1 cellular context compared by ENCODE assay signal in genomic region chr12:50111693-50112455, GRCh38.
TF ChIP-seq lines count a peak whose summit lies in the region.

Gene COX14, plus strand, starts transcription at chr12:50112236. Its CDS starts 7,808 bp downstream, at chr12:50120044.

TF ChIP-seq in HepG2, 621 proteins besides CTCF, POLR2A, EP300 and RAD21 (continued from another document and continues in another):
- TF ChIP-seq ZNF276 (CRISPR knock-in tag; IDR thresholded peaks at IDR 0.05; ENCODE audit: low read depth) (peak; percentile 83; the same call in 1 of the 2 replicates), ATF7 (IDR thresholded peaks at IDR 0.05) (no peak), ATF7 (CRISPR knock-in tag; IDR thresholded peaks at IDR 0.05) (0 out of 2 replicates have a peak, but pooled peaks have one; percentile 27), IRF2 (CRISPR knock-in tag; IDR thresholded peaks at IDR 0.05) (peak; percentile 74), ZNF12 (CRISPR knock-in tag; IDR thresholded peaks at IDR 0.05) (peak; percentile 73), ZNF615 (CRISPR knock-in tag; IDR thresholded peaks at IDR 0.05; ENCODE audit: borderline replicate concordance) (no peak), EED (CRISPR knock-in tag; IDR thresholded peaks at IDR 0.05) (peak; percentile 91), ZNF275 (CRISPR knock-in tag; IDR thresholded peaks at IDR 0.05; ENCODE audit: borderline replicate concordance) (no peak), HNRNPLL (IDR thresholded peaks at IDR 0.05; ENCODE audit: low read depth, low read length, poor library complexity, severe bottlenecking) (peak; percentile 99), SRSF1 (optimal IDR thresholded peaks at IDR 0.05; ENCODE audit: low read depth, low read length) (no peak), ZNF382 (CRISPR knock-in tag; IDR thresholded peaks at IDR 0.05; ENCODE audit: borderline replicate concordance) (no peak), HOXA9 (CRISPR knock-in tag; IDR thresholded peaks at IDR 0.05; ENCODE audit: borderline replicate concordance) (no peak), ZNF274 (CRISPR knock-in tag; IDR thresholded peaks at IDR 0.05) (peak; percentile 88), HNF4G (IDR thresholded peaks at IDR 0.05; ENCODE audit: borderline replicate concordance, low read depth, low read length) (no peak), HNF4G (CRISPR knock-in tag; IDR thresholded peaks at IDR 0.05; ENCODE audit: borderline replicate concordance, low read depth) (peak; percentile 55; the same call in 1 of the 2 replicates), ERF (CRISPR knock-in tag; IDR thresholded peaks at IDR 0.05) (peak; percentile 31; the same call in 1 of the 2 replicates), ZKSCAN8 (CRISPR knock-in tag; IDR thresholded peaks at IDR 0.05; ENCODE audit: borderline replicate concordance) (0 out of 2 replicates have a peak, but pooled peaks have one; percentile 15), CCDC6 (CRISPR knock-in tag; IDR thresholded peaks at IDR 0.05) (peak; percentile 50; the same call in 1 of the 2 replicates), HNRNPK (IDR thresholded peaks at IDR 0.05; ENCODE audit: low read depth, low read length, poor library complexity, severe bottlenecking) (no peak), ZNF160 (CRISPR knock-in tag; IDR thresholded peaks at IDR 0.05) (peak; percentile 65; the same call in 1 of the 2 replicates), RORA (CRISPR knock-in tag; IDR thresholded peaks at IDR 0.05) (no peak), ZBTB38 (CRISPR knock-in tag; IDR thresholded peaks at IDR 0.05) (peak; percentile 92), ZNF10 (CRISPR knock-in tag; IDR thresholded peaks at IDR 0.05; ENCODE audit: borderline replicate concordance, low read depth) (no peak), YEATS4 (CRISPR knock-in tag; IDR thresholded peaks at IDR 0.05; ENCODE audit: borderline replicate concordance) (no peak; the same call in 1 of the 2 replicates), TCF7 (IDR thresholded peaks at IDR 0.05; ENCODE audit: low read depth) (no peak), EEA1 (CRISPR knock-in tag; IDR thresholded peaks at IDR 0.05; ENCODE audit: borderline replicate concordance) (no peak), ARNT2 (CRISPR knock-in tag; IDR thresholded peaks at IDR 0.05; ENCODE audit: low read depth) (peak; percentile 50), ZNF629 (CRISPR knock-in tag; conservative IDR thresholded peaks at IDR 0.05) (no peak), U2AF1 (optimal IDR thresholded peaks at IDR 0.05; ENCODE audit: low read depth, low read length) (no peak), SMAD1 (CRISPR knock-in tag; IDR thresholded peaks at IDR 0.05; ENCODE audit: borderline replicate concordance, low read depth) (peak; percentile 69; the same call in 1 of the 2 replicates), CENPT (CRISPR knock-in tag; IDR thresholded peaks at IDR 0.05; ENCODE audit: low read depth) (no peak), ZUFSP (CRISPR knock-in tag; IDR thresholded peaks at IDR 0.05; ENCODE audit: borderline replicate concordance) (no peak), ATF1 (CRISPR knock-in tag; IDR thresholded peaks at IDR 0.05) (peak; percentile 98), ZNF552 (CRISPR knock-in tag; IDR thresholded peaks at IDR 0.05; ENCODE audit: borderline replicate concordance) (no peak), ZBTB33 (CRISPR knock-in tag; IDR thresholded peaks at IDR 0.05) (no peak), ZSCAN30 (CRISPR knock-in tag; IDR thresholded peaks at IDR 0.05) (no peak), IKZF4 (CRISPR knock-in tag; IDR thresholded peaks at IDR 0.05; ENCODE audit: borderline replicate concordance, low read depth, not compliant biosample characterization) (peak; percentile 47), TGIF2 (CRISPR knock-in tag; IDR thresholded peaks at IDR 0.05) (peak; percentile 88), ZNF724P (CRISPR knock-in tag; IDR thresholded peaks at IDR 0.05; ENCODE audit: borderline replicate concordance) (peak; percentile 59; the same call in 1 of the 2 replicates)
- TF ChIP-seq, protein P1, sequence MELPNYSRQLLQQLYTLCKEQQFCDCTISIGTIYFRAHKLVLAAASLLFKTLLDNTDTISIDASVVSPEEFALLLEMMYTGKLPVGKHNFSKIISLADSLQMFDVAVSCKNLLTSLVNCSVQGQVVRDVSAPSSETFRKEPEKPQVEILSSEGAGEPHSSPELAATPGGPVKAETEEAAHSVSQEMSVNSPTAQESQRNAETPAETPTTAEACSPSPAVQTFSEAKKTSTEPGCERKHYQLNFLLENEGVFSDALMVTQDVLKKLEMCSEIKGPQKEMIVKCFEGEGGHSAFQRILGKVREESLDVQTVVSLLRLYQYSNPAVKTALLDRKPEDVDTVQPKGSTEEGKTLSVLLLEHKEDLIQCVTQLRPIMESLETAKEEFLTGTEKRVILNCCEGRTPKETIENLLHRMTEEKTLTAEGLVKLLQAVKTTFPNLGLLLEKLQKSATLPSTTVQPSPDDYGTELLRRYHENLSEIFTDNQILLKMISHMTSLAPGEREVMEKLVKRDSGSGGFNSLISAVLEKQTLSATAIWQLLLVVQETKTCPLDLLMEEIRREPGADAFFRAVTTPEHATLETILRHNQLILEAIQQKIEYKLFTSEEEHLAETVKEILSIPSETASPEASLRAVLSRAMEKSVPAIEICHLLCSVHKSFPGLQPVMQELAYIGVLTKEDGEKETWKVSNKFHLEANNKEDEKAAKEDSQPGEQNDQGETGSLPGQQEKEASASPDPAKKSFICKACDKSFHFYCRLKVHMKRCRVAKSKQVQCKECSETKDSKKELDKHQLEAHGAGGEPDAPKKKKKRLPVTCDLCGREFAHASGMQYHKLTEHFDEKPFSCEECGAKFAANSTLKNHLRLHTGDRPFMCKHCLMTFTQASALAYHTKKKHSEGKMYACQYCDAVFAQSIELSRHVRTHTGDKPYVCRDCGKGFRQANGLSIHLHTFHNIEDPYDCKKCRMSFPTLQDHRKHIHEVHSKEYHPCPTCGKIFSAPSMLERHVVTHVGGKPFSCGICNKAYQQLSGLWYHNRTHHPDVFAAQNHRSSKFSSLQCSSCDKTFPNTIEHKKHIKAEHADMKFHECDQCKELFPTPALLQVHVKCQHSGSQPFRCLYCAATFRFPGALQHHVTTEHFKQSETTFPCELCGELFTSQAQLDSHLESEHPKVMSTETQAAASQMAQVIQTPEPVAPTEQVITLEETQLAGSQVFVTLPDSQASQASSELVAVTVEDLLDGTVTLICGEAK (IDR thresholded peaks at IDR 0.05): peak; percentile 26; the same call in 1 of the 2 replicates
- TF ChIP-seq, protein P1 (CRISPR knock-in tag; IDR thresholded peaks at IDR 0.05): 0 out of 2 replicates have a peak, but pooled peaks have one; percentile 19
- TF ChIP-seq, protein P2, sequence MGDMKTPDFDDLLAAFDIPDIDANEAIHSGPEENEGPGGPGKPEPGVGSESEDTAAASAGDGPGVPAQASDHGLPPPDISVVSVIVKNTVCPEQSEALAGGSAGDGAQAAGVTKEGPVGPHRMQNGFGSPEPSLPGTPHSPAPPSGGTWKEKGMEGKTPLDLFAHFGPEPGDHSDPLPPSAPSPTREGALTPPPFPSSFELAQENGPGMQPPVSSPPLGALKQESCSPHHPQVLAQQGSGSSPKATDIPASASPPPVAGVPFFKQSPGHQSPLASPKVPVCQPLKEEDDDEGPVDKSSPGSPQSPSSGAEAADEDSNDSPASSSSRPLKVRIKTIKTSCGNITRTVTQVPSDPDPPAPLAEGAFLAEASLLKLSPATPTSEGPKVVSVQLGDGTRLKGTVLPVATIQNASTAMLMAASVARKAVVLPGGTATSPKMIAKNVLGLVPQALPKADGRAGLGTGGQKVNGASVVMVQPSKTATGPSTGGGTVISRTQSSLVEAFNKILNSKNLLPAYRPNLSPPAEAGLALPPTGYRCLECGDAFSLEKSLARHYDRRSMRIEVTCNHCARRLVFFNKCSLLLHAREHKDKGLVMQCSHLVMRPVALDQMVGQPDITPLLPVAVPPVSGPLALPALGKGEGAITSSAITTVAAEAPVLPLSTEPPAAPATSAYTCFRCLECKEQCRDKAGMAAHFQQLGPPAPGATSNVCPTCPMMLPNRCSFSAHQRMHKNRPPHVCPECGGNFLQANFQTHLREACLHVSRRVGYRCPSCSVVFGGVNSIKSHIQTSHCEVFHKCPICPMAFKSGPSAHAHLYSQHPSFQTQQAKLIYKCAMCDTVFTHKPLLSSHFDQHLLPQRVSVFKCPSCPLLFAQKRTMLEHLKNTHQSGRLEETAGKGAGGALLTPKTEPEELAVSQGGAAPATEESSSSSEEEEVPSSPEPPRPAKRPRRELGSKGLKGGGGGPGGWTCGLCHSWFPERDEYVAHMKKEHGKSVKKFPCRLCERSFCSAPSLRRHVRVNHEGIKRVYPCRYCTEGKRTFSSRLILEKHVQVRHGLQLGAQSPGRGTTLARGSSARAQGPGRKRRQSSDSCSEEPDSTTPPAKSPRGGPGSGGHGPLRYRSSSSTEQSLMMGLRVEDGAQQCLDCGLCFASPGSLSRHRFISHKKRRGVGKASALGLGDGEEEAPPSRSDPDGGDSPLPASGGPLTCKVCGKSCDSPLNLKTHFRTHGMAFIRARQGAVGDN (CRISPR knock-in tag; IDR thresholded peaks at IDR 0.05): peak; percentile 95
- TF ChIP-seq, protein P3, sequence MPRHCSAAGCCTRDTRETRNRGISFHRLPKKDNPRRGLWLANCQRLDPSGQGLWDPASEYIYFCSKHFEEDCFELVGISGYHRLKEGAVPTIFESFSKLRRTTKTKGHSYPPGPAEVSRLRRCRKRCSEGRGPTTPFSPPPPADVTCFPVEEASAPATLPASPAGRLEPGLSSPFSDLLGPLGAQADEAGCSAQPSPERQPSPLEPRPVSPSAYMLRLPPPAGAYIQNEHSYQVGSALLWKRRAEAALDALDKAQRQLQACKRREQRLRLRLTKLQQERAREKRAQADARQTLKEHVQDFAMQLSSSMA (CRISPR knock-in tag; IDR thresholded peaks at IDR 0.05): 0 out of 2 replicates have a peak, but pooled peaks have one; percentile 55
